Comparison of ENCODE assay signal across 8 cellular contexts in genomic region chr20:46089076-46089337, GRCh38. TPM values are rescaled to one million over a fixed set of nuclear protein-coding genes. Genes with fewer than 3 reads are reported as not detected.
DNase-seq lines count a peak whose midpoint lies in the region; ATAC-seq and TF ChIP-seq lines count a peak whose summit lies in the region.

No MANE protein-coding gene starts in this region.

- intact Hi-C loops in PC-3 (cut with micrococcal nuclease): no loop called here
- intact Hi-C loops in ovary (cut with DNase I): loop anchor here in 3 of 4 donors (5.0 to 10.0 kb wide), 3 partner anchors 77 to 294 kb away; partner anchors contain the start of genes DNTTIP1 (in 1 of the 3), WFDC3 (in 1 of the 3) and ZNF335 (in 1 of the 3)

- peak overlapping the region; percentile 96 for H3K9ac ChIP-seq in PC-3 (ENCODE audit: low read length)

- no peaks in the 10 kb centered on the region for H3K36me3 ChIP-seq in PC-3 (ENCODE audit: low read depth, low read length)
- H3K36me3 ChIP-seq in ovary: no peaks in the 10 kb centered on the region

- no peak for TF ChIP-seq CTCF in PC-3 (conservative IDR thresholded peaks at IDR 0.05; ENCODE audit: low read depth, low read length)
- TF ChIP-seq CTCF in epithelial cell of proximal tubule (conservative IDR thresholded peaks at IDR 0.05; ENCODE audit: low read depth, low read length): no peak
- TF ChIP-seq CTCF in ovary (IDR thresholded peaks at IDR 0.05): no peak

- peaks cover 55% of the 10 kb centered on the region for H3K79me2 ChIP-seq in PC-3 (ENCODE audit: low read length)

- CTCF ChIA-PET in PC-3 (lab: Charles Lee): no interaction called here

- DNase-seq in NCI-H82 (lab: John Stamatoyannopoulos, UW) (peak; percentile 70), NCI-H82 treated with DMSO at 0.1 percent for 48 hours (lab: John Stamatoyannopoulos, UW; ENCODE audit: unreplicated experiment) (no peak), PC-3 (no peak), epithelial cell of proximal tubule (ENCODE audit: low read depth) (no peak), ovary (no peak), iPS-NIHi11 (ENCODE audit: low spot score) (no peak), AG08395 (ENCODE audit: low spot score) (no peak)

- no peak for TF ChIP-seq POLR2A in ovary (IDR thresholded peaks at IDR 0.05)

- H3K4me2 ChIP-seq in PC-3 (ENCODE audit: low read length): peak overlapping the region; percentile 80

- H3K27me3 ChIP-seq in PC-3 (ENCODE audit: low read length) (no peaks in the 10 kb centered on the region), ovary (no peaks in the 10 kb centered on the region)

- H3K9me3 ChIP-seq in PC-3 (ENCODE audit: low read length): no peaks in the 10 kb centered on the region
- H3K9me3 ChIP-seq in ovary: no peaks in the 10 kb centered on the region

- TF ChIP-seq EP300 in ovary (IDR thresholded peaks at IDR 0.05): no peak

- POLR2A ChIA-PET in PC-3 (lab: Charles Lee; ENCODE audit: unreplicated experiment): interaction anchor here (0.6 kb wide), 1 partner anchor 336 kb away, joined by 3 read pairs; no protein-coding TSS in a partner anchor

- H2AFZ ChIP-seq in PC-3 (ENCODE audit: low read length): peak overlapping the region; percentile 55; the same call in 1 of the 2 replicates

- H3K27ac ChIP-seq in PC-3 (ENCODE audit: low read length): peak overlapping the region; percentile 77
- peak overlapping the region; percentile 89 to 99 for H3K27ac ChIP-seq in ovary

- WGBS in ovary, 3 donors: 0 to 1% (median 0%) methylated on average over 30 to 31 of the region's 31 CpGs

- H3K4me1 ChIP-seq in PC-3 (ENCODE audit: insufficient read depth, low read length) (peaks cover 38% of the 10 kb centered on the region), ovary (ENCODE audit: insufficient read depth) (peaks cover 11% of the 10 kb centered on the region)

- BruUV-seq in PC-3 (replicated peaks; lab: Mats Ljungman, UMichigan): no TSS peak

- H4K20me1 ChIP-seq in PC-3 (ENCODE audit: low read length): peaks cover 52% of the 10 kb centered on the region

- no peaks in the 10 kb centered on the region for H3F3A ChIP-seq in PC-3 (ENCODE audit: low read length, unreplicated experiment)

- H3K4me3 ChIP-seq in PC-3 (ENCODE audit: low read length) (peak overlapping the region; percentile 76), epithelial cell of proximal tubule (ENCODE audit: low read depth, low read length) (peak overlapping the region; percentile 91), ovary (peak overlapping the region; percentile 94)

- no peak for ATAC-seq in PC-3
- no peak for ATAC-seq in activated CD4-positive, CD25-positive, alpha-beta regulatory T cell treated with anti-CD3 and anti-CD28 coated beads, Interleukin-2, amount 50 U/mL, for 24 hours

- H3K9me2 ChIP-seq in PC-3 (replicated peaks; ENCODE audit: low read length): no peaks in the 10 kb centered on the region

RNA-seq across cellular contexts. Expression of gene NCOA5, which starts 0.8 kb away (rescaled TPM):
- 26.9 and 32.1 TPM in 2 replicates for total RNA-seq in PC-3 (2014; rRNA removed)
- total RNA-seq in epithelial cell of proximal tubule: 20.9 and 32.5 TPM in 2 replicates
- total RNA-seq in ovary: 10 to 100 TPM; 27.6 to 51.1 (median 37.4) TPM
- polyA plus RNA-seq in ovary: 10 to 100 TPM; 27.9 to 35.6 TPM

RNA-seq across cellular contexts. Expression of gene CD40, which starts 29.1 kb away (rescaled TPM):
- total RNA-seq in PC-3 (2014; rRNA removed) (4.6 and 5.0 TPM in 2 replicates), epithelial cell of proximal tubule (49.7 and 74.7 TPM in 2 replicates), ovary (10 to 100 TPM; 14.4 to 28.0 (median 21.3) TPM)
- polyA plus RNA-seq in ovary: 10 to 100 TPM; 21.6 to 35.7 TPM

RNA-seq across cellular contexts. Expression of gene SLC12A5, which starts 60.0 kb away (rescaled TPM):
- total RNA-seq in PC-3 (2014; rRNA removed) (2.4 TPM in 1 of 2 replicates, not detected in the other), epithelial cell of proximal tubule (not detected in 2 replicates), ovary (1 to 10 TPM in 5 of 7 donors, not detected in 2; 1.1 to 2.1 (median 1.3) TPM)
- 1 to 10 TPM; 2.2 to 3.8 TPM for polyA plus RNA-seq in ovary
